1 cellular context compared by ENCODE assay signal in the genomic region with DNA sequence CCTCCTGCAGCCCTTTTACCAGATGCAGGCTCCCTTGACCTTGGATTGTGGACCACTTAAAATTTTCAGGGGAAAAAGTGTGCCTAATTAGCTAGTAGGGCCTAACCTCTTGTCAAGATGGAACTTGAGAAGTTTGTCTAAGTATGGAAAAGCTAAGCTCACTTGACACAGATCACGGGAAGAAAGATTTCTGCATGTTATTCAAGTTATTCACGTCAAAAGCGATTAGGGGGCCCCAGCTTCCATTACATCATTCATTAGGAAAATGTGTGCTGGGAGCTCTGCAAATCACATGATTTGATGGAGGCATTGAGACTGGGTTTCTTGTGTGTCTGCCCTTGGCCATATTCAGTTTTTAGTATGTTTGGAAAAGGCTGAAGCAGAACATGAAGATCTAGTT.
TF ChIP-seq lines count a peak whose summit lies in the region.

No MANE protein-coding gene starts in this region.

TF ChIP-seq in HEK293, 187 proteins besides CTCF, POLR2A, EP300 and RAD21 (continued from another document and continues in another):
- TF ChIP-seq, protein P1, sequence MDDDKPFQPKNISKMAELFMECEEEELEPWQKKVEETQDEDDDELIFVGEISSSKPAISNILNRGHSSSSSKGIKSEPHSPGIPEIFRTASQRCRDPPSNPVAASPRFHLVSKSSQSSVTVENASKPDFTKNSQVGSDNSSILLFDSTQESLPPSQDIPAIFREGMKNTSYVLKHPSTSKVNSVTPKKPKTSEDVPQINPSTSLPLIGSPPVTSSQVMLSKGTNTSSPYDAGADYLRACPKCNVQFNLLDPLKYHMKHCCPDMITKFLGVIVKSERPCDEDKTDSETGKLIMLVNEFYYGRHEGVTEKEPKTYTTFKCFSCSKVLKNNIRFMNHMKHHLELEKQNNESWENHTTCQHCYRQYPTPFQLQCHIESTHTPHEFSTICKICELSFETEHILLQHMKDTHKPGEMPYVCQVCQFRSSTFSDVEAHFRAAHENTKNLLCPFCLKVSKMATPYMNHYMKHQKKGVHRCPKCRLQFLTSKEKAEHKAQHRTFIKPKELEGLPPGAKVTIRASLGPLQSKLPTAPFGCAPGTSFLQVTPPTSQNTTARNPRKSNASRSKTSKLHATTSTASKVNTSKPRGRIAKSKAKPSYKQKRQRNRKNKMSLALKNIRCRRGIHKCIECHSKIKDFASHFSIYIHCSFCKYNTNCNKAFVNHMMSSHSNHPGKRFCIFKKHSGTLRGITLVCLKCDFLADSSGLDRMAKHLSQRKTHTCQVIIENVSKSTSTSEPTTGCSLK (tag by site-specific recombination; IDR thresholded peaks at IDR 0.05), result no peak
- TF ChIP-seq, protein P2, sequence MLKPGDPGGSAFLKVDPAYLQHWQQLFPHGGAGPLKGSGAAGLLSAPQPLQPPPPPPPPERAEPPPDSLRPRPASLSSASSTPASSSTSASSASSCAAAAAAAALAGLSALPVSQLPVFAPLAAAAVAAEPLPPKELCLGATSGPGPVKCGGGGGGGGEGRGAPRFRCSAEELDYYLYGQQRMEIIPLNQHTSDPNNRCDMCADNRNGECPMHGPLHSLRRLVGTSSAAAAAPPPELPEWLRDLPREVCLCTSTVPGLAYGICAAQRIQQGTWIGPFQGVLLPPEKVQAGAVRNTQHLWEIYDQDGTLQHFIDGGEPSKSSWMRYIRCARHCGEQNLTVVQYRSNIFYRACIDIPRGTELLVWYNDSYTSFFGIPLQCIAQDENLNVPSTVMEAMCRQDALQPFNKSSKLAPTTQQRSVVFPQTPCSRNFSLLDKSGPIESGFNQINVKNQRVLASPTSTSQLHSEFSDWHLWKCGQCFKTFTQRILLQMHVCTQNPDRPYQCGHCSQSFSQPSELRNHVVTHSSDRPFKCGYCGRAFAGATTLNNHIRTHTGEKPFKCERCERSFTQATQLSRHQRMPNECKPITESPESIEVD (tag by site-specific recombination; IDR thresholded peaks at IDR 0.05), result peak; percentile 53
- TF ChIP-seq MEIS1 (CRISPR knock-in tag; IDR thresholded peaks at IDR 0.05; ENCODE audit: borderline replicate concordance) (no peak), ZNF2 (tag by site-specific recombination; IDR thresholded peaks at IDR 0.05) (no peak), ZNF184 (tag by site-specific recombination; IDR thresholded peaks at IDR 0.05) (no peak), ZBTB20 (tag by site-specific recombination; IDR thresholded peaks at IDR 0.05) (no peak), ZBTB21 (tag by site-specific recombination; IDR thresholded peaks at IDR 0.05) (peak; percentile 36; the same call in 1 of the 2 replicates), BCL11A (tag by site-specific recombination; IDR thresholded peaks at IDR 0.05; ENCODE audit: low read depth) (no peak), ZNF837 (tag by site-specific recombination; IDR thresholded peaks at IDR 0.05) (no peak), ZNF529 (tag by site-specific recombination; IDR thresholded peaks at IDR 0.05; ENCODE audit: insufficient replicate concordance) (no peak), ZNF175 (tag by site-specific recombination; IDR thresholded peaks at IDR 0.05) (no peak), ZNF169 (tag by site-specific recombination; IDR thresholded peaks at IDR 0.05) (no peak), ZNF292 (tag by site-specific recombination; IDR thresholded peaks at IDR 0.05; ENCODE audit: borderline replicate concordance, low read depth) (no peak), ZNF830 (tag by site-specific recombination; IDR thresholded peaks at IDR 0.05; ENCODE audit: low read depth) (no peak), ZNF214 (tag by site-specific recombination; IDR thresholded peaks at IDR 0.05; ENCODE audit: borderline replicate concordance) (no peak), ZNF621 (tag by site-specific recombination; IDR thresholded peaks at IDR 0.05) (no peak), ZNF747 (tag by site-specific recombination; IDR thresholded peaks at IDR 0.05) (no peak), OSR2 (tag by site-specific recombination; IDR thresholded peaks at IDR 0.05) (no peak), ZFHX2 (tag by site-specific recombination; conservative IDR thresholded peaks at IDR 0.05) (no peak), ZNF335 (tag by site-specific recombination; conservative IDR thresholded peaks at IDR 0.05) (0 out of 2 replicates have a peak, but pooled peaks have one; percentile 12), ZNF157 (tag by site-specific recombination; IDR thresholded peaks at IDR 0.05) (no peak), ZNF610 (tag by site-specific recombination; IDR thresholded peaks at IDR 0.05; ENCODE audit: borderline replicate concordance) (no peak), ZNF518A (tag by site-specific recombination; conservative IDR thresholded peaks at IDR 0.05; ENCODE audit: low read depth) (0 out of 2 replicates have a peak, but pooled peaks have one; percentile 21), ZNF473 (tag by site-specific recombination; IDR thresholded peaks at IDR 0.05) (no peak), SALL2 (tag by site-specific recombination; IDR thresholded peaks at IDR 0.05; ENCODE audit: borderline replicate concordance) (no peak), ZNF701 (tag by site-specific recombination; IDR thresholded peaks at IDR 0.05) (no peak), MZF1 (tag by site-specific recombination; IDR thresholded peaks at IDR 0.05; ENCODE audit: borderline replicate concordance) (no peak), SCRT1 (tag by site-specific recombination; IDR thresholded peaks at IDR 0.05; ENCODE audit: borderline replicate concordance) (no peak), ZNF600 (tag by site-specific recombination; IDR thresholded peaks at IDR 0.05) (no peak), ZNF677 (tag by site-specific recombination; IDR thresholded peaks at IDR 0.05) (no peak), ZNF174 (tag by site-specific recombination; IDR thresholded peaks at IDR 0.05) (no peak)
- TF ChIP-seq, protein P3, sequence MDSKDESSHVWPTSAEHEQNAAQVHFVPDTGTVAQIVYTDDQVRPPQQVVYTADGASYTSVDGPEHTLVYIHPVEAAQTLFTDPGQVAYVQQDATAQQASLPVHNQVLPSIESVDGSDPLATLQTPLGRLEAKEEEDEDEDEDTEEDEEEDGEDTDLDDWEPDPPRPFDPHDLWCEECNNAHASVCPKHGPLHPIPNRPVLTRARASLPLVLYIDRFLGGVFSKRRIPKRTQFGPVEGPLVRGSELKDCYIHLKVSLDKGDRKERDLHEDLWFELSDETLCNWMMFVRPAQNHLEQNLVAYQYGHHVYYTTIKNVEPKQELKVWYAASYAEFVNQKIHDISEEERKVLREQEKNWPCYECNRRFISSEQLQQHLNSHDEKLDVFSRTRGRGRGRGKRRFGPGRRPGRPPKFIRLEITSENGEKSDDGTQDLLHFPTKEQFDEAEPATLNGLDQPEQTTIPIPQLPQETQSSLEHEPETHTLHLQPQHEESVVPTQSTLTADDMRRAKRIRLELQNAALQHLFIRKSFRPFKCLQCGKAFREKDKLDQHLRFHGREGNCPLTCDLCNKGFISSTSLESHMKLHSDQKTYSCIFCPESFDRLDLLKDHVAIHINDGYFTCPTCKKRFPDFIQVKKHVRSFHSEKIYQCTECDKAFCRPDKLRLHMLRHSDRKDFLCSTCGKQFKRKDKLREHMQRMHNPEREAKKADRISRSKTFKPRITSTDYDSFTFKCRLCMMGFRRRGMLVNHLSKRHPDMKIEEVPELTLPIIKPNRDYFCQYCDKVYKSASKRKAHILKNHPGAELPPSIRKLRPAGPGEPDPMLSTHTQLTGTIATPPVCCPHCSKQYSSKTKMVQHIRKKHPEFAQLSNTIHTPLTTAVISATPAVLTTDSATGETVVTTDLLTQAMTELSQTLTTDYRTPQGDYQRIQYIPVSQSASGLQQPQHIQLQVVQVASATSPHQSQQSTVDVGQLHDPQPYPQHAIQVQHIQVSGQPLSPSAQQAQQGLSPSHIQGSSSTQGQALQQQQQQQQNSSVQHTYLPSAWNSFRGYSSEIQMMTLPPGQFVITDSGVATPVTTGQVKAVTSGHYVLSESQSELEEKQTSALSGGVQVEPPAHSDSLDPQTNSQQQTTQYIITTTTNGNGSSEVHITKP (tag by site-specific recombination; IDR thresholded peaks at IDR 0.05), result 0 out of 2 replicates have a peak, but pooled peaks have one; percentile 23
- TF ChIP-seq, protein P4, sequence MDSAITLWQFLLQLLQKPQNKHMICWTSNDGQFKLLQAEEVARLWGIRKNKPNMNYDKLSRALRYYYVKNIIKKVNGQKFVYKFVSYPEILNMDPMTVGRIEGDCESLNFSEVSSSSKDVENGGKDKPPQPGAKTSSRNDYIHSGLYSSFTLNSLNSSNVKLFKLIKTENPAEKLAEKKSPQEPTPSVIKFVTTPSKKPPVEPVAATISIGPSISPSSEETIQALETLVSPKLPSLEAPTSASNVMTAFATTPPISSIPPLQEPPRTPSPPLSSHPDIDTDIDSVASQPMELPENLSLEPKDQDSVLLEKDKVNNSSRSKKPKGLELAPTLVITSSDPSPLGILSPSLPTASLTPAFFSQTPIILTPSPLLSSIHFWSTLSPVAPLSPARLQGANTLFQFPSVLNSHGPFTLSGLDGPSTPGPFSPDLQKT (IDR thresholded peaks at IDR 0.05; ENCODE audit: borderline replicate concordance, low read depth, low read length), result no peak
- TF ChIP-seq, protein P5, sequence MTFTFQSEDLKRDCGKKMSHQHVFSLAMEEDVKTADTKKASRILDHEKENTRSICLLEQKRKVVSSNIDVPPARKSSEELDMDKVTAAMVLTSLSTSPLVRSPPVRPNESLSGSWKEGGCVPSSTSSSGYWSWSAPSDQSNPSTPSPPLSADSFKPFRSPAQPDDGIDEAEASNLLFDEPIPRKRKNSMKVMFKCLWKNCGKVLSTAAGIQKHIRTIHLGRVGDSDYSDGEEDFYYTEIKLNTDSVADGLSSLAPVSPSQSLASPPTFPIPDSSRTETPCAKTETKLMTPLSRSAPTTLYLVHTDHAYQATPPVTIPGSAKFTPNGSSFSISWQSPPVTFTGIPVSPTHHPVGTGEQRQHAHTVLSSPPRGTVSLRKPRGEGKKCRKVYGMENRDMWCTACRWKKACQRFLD (tag by site-specific recombination; IDR thresholded peaks at IDR 0.05), result no peak
- TF ChIP-seq, protein P6, sequence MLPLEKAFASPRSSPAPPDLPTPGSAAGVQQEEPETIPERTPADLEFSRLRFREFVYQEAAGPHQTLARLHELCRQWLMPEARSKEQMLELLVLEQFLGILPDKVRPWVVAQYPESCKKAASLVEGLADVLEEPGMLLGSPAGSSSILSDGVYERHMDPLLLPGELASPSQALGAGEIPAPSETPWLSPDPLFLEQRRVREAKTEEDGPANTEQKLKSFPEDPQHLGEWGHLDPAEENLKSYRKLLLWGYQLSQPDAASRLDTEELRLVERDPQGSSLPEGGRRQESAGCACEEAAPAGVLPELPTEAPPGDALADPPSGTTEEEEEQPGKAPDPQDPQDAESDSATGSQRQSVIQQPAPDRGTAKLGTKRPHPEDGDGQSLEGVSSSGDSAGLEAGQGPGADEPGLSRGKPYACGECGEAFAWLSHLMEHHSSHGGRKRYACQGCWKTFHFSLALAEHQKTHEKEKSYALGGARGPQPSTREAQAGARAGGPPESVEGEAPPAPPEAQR (tag by site-specific recombination; IDR thresholded peaks at IDR 0.05), result no peak
- TF ChIP-seq, protein P7, sequence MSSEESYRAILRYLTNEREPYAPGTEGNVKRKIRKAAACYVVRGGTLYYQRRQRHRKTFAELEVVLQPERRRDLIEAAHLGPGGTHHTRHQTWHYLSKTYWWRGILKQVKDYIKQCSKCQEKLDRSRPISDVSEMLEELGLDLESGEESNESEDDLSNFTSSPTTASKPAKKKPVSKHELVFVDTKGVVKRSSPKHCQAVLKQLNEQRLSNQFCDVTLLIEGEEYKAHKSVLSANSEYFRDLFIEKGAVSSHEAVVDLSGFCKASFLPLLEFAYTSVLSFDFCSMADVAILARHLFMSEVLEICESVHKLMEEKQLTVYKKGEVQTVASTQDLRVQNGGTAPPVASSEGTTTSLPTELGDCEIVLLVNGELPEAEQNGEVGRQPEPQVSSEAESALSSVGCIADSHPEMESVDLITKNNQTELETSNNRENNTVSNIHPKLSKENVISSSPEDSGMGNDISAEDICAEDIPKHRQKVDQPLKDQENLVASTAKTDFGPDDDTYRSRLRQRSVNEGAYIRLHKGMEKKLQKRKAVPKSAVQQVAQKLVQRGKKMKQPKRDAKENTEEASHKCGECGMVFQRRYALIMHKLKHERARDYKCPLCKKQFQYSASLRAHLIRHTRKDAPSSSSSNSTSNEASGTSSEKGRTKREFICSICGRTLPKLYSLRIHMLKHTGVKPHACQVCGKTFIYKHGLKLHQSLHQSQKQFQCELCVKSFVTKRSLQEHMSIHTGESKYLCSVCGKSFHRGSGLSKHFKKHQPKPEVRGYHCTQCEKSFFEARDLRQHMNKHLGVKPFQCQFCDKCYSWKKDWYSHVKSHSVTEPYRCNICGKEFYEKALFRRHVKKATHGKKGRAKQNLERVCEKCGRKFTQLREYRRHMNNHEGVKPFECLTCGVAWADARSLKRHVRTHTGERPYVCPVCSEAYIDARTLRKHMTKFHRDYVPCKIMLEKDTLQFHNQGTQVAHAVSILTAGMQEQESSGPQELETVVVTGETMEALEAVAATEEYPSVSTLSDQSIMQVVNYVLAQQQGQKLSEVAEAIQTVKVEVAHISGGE (tag by site-specific recombination; conservative IDR thresholded peaks at IDR 0.05; ENCODE audit: low read depth), result no peak
